In the genomic region with DNA sequence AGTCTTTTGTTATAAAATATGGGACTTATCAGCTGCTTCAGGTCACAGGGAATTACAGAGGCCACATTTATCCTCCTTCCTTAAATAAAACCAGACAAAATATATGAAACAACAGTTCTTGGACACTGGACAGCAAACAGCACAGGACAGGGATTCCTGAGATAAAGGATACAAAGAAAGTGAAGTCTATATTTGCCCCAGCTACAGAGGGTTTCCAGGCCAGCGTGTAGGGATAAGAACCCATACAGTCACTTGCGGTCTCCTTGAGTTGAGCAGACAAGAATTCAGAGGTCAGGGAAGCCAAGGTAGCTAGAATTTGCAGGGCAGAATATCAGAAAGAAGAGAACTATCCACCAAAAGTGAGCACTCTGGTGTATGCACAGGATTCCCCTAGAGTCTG, we compare ENCODE assay signal across 14 cellular contexts. TPM values are rescaled to one million over a fixed set of nuclear protein-coding genes. Genes with fewer than 3 reads are reported as not detected.
DNase-seq lines count a peak whose midpoint lies in the region; ATAC-seq and TF ChIP-seq lines count a peak whose summit lies in the region.
"Had no signal": no experiment of that assay in that cellular context is flagged by ENCODE, and none has a peak within 500 bp of the region (broad histone marks: within the 10 kb centered on the region; RNA-seq: fewer than 3 reads in every experiment).

No MANE protein-coding gene starts in this region.

- H3K36me3 ChIP-seq in left ventricle myocardium inferior (peaks cover 61% of the 10 kb centered on the region), mesendoderm (ENCODE audit: control insufficient read depth, insufficient read depth, low read length) (no peaks in the 10 kb centered on the region)
- H3K36me3 ChIP-seq: BE2C, HAP-1 had no signal

- peak overlapping the region; percentile 68 for H3K27ac ChIP-seq in left ventricle myocardium inferior (replicated peaks)
- H3K27ac ChIP-seq in right cardiac atrium (ENCODE audit: low read length), result no peak overlapping the region
- no peak overlapping the region for H3K27ac ChIP-seq in mesendoderm (ENCODE audit: low read depth, low read length)
- H3K27ac ChIP-seq: GM23248 had no signal

- ATAC-seq in Right ventricle myocardium superior (ENCODE audit: poor library complexity), result peak; percentile 35
- ATAC-seq in Right ventricle myocardium inferior, result no peak
- ATAC-seq in right cardiac atrium, result no peak
- peak; percentile 75 for ATAC-seq in left ventricle myocardium superior

- H2BK5ac ChIP-seq in mesendoderm (ENCODE audit: low read length), result no peak overlapping the region

- H3K23ac ChIP-seq in mesendoderm (ENCODE audit: low read length), result no peak overlapping the region

- no peak overlapping the region for H2BK120ac ChIP-seq in mesendoderm (ENCODE audit: low read depth, low read length)

- H3K79me2 ChIP-seq in mesendoderm (ENCODE audit: control insufficient read depth, insufficient read depth, low read length), result no peaks in the 10 kb centered on the region

- H3K79me1 ChIP-seq in mesendoderm (ENCODE audit: low read length), result no peaks in the 10 kb centered on the region

- peaks cover 35% of the 10 kb centered on the region for H3K4me1 ChIP-seq in left ventricle myocardium inferior
- peaks cover 5% of the 10 kb centered on the region for H3K4me1 ChIP-seq in right cardiac atrium (ENCODE audit: control insufficient read depth, insufficient read depth, low read length)
- no peaks in the 10 kb centered on the region for H3K4me1 ChIP-seq in mesendoderm (ENCODE audit: control insufficient read depth, low read depth, low read length)
- H3K4me1 ChIP-seq: BE2C, Caco-2, HAP-1 had no signal

- H2BK15ac ChIP-seq in mesendoderm (replicated peaks; ENCODE audit: low read depth), result no peak overlapping the region

- intact Hi-C loops in Right ventricle myocardium superior (cut with DNase I) (no loop called here), Right ventricle myocardium inferior (cut with DNase I) (no loop called here), left ventricle myocardium inferior (cut with micrococcal nuclease) (no loop called here), right cardiac atrium (cut with DNase I) (no loop called here), left ventricle myocardium superior (cut with micrococcal nuclease) (no loop called here)

- no peak overlapping the region for H4K5ac ChIP-seq in mesendoderm (ENCODE audit: low read length)

- WGBS in right cardiac atrium, result 73% methylated on average over 2 of the region's 2 CpGs
- no CpG with 5 or more reads among the region's 2 CpGs for WGBS in mesendoderm (ENCODE audit: extremely low coverage, insufficient coverage, low lambda C conversion rate)

- no peak overlapping the region for H3K18ac ChIP-seq in mesendoderm (ENCODE audit: low read length)

- H2AK5ac ChIP-seq in mesendoderm (ENCODE audit: low read length), result no peak overlapping the region

- H3K9me3 ChIP-seq in left ventricle myocardium inferior (replicated peaks) (peaks cover 22% of the 10 kb centered on the region), right cardiac atrium (ENCODE audit: control insufficient read depth, low read length) (no peaks in the 10 kb centered on the region)
- H3K9me3 ChIP-seq: BE2C had no signal

- H3K4ac ChIP-seq in mesendoderm (ENCODE audit: low read depth, low read length), result no peak overlapping the region

- TF ChIP-seq CTCF in left ventricle myocardium inferior (IDR thresholded peaks at IDR 0.05; ENCODE audit: borderline replicate concordance), result no peak

- DNase-seq in Right ventricle myocardium superior, result no peak
- DNase-seq in Right ventricle myocardium inferior (ENCODE audit: missing footprints), result no peak
- DNase-seq in left ventricle myocardium inferior, result no peak
- no peak for DNase-seq in right cardiac atrium
- DNase-seq in left ventricle myocardium superior, result no peak
- DNase-seq in mesendoderm, result no peak
- DNase-seq: ACHN; BE2C; C1 segment of cervical spinal cord; Caco-2; CD4-positive, CD25-positive, alpha-beta regulatory T cell; GM23248 had no signal

- H3K4me3 ChIP-seq in left ventricle myocardium inferior (no peak overlapping the region), right cardiac atrium (ENCODE audit: low read length) (no peak overlapping the region), mesendoderm (ENCODE audit: low read length) (no peak overlapping the region)
- H3K4me3 ChIP-seq: GM23248, HAP-1 had no signal

- no peak overlapping the region for H3K9ac ChIP-seq in mesendoderm (ENCODE audit: low read length)
- H3K9ac ChIP-seq: GM23248 had no signal

- H3K56ac ChIP-seq in mesendoderm (ENCODE audit: low read length), result no peak overlapping the region

- H4K8ac ChIP-seq in mesendoderm (ENCODE audit: low read depth, low read length), result no peak overlapping the region

- H3K4me2 ChIP-seq in mesendoderm (ENCODE audit: low read length), result no peak overlapping the region

- no peaks in the 10 kb centered on the region for H3K27me3 ChIP-seq in left ventricle myocardium inferior (ENCODE audit: low read depth)
- no peaks in the 10 kb centered on the region for H3K27me3 ChIP-seq in right cardiac atrium (ENCODE audit: control insufficient read depth, insufficient read depth)
- no peaks in the 10 kb centered on the region for H3K27me3 ChIP-seq in mesendoderm (ENCODE audit: insufficient read depth, low read length, poor library complexity)
- H3K27me3 ChIP-seq: BE2C had no signal

RNA-seq across cellular contexts. Expression of gene LLPH, which starts 8.8 kb away (rescaled TPM):
- total RNA-seq in Right ventricle myocardium superior, result 14.8 TPM
- 18.1 TPM for total RNA-seq in Right ventricle myocardium inferior
- total RNA-seq in left ventricle myocardium inferior, result 22.1 TPM
- total RNA-seq in right cardiac atrium, result 10 to 100 TPM; 16.4 to 20.5 (median 17.6) TPM
- polyA plus RNA-seq in right cardiac atrium, result 16.6 TPM
- total RNA-seq in left ventricle myocardium superior, result 16.5 TPM
- polyA plus RNA-seq in mesendoderm (2013, experiment 1 of 2), result 48.6 TPM
- 49.0 TPM for polyA plus RNA-seq in mesendoderm (2013, experiment 2 of 2)

RNA-seq across cellular contexts. Expression of gene TMBIM4, which starts 30.5 kb away (rescaled TPM):
- total RNA-seq in Right ventricle myocardium superior, result 60.8 TPM
- total RNA-seq in Right ventricle myocardium inferior, result 67.6 TPM
- total RNA-seq in left ventricle myocardium inferior, result 74.5 TPM
- 100 to 1,000 TPM in 1 of 4 donors, 10 to 100 TPM in 3; 86.4 to 107 (median 89.6) TPM for total RNA-seq in right cardiac atrium
- 178 TPM for polyA plus RNA-seq in right cardiac atrium
- total RNA-seq in left ventricle myocardium superior, result 65.9 TPM
- polyA plus RNA-seq in mesendoderm (2013, experiment 1 of 2), result 39.7 TPM
- 39.8 TPM for polyA plus RNA-seq in mesendoderm (2013, experiment 2 of 2)

RNA-seq across cellular contexts. Expression of gene IRAK3, which starts 49.7 kb away (rescaled TPM):
- total RNA-seq in Right ventricle myocardium superior (4.0 TPM), Right ventricle myocardium inferior (5.0 TPM), left ventricle myocardium inferior (4.8 TPM), right cardiac atrium (10 to 100 TPM in 1 of 4 donors, 1 to 10 TPM in 3; 6.7 to 17.0 (median 9.3) TPM), left ventricle myocardium superior (5.3 TPM)
- 4.1 TPM for polyA plus RNA-seq in right cardiac atrium
- 1.7 TPM for polyA plus RNA-seq in mesendoderm (2013, experiment 1 of 2)
- 1.9 TPM for polyA plus RNA-seq in mesendoderm (2013, experiment 2 of 2)
- total RNA-seq: Caco-2, HT-29 had no signal

Comparison
In these comparisons a context has a peak if more than half of its experiments do, and no peak if none do; other contexts are left out.
1. ATAC-seq: peak in Right ventricle myocardium superior (single experiment) and left ventricle myocardium superior (single experiment); none in Right ventricle myocardium inferior (single experiment) and right cardiac atrium (0 of 2).